Comparison of ENCODE assay signal across 27 cellular contexts in the genomic region with DNA sequence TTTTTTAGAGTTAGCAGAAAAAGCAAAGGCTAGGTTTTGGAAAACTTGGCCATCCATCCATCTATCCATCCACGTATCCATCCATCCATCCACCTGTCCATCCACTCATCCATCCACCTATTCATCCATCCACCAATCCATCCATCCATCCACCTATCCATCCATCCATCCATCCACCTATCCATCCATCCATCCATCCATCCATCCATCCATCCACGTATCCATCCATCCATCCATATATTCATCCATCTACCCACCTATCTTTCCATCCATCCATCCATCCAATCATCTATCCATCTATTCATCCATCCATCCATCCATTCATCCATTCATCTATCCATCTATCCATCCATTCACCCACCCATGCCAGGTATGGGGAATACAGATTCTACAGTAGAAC.
"Had no signal": no experiment of that assay in that cellular context is flagged by ENCODE, and none has a peak within 500 bp of the region (broad histone marks: within the 10 kb centered on the region; RNA-seq: fewer than 3 reads in every experiment).

No MANE protein-coding gene starts in this region.

- DNase-seq: naive thymus-derived CD4-positive, alpha-beta T cell; natural killer cell; occipital lobe; ovary; posterior cingulate gyrus; psoas muscle; right cardiac atrium; sigmoid colon; small intestine; stimulated activated CD4-positive, alpha-beta T cell treated with anti-CD3 and anti-CD28 coated beads, Interleukin-15, amount 100 ng/mL, for 24 hours; stimulated activated CD4-positive, alpha-beta T cell treated with anti-CD3 and anti-CD28 coated beads, Interleukin-2, amount 100 ng/mL, for 24 hours; stimulated activated CD4-positive, alpha-beta T cell treated with anti-CD3 and anti-CD28 coated beads, Interleukin-2, amount 100 ng/mL, for 48 hours; stimulated activated CD4-positive, alpha-beta T cell treated with anti-CD3 and anti-CD28 coated beads, Interleukin-4, amount 100 ng/mL, for 24 hours; stimulated activated naive B cell treated with anti-CD40 and anti-IgM and Interleukin-4, amounts not matched to agents 10 μg/mL and 1 μg/mL and 100 μg/mL, for 72 hours; stimulated activated naive CD4-positive, alpha-beta T cell treated with Interleukin-2 at 50 U/mL for 16 hours; stomach; thyroid gland; upper lobe of left lung; uterus had no signal

- ATAC-seq: naive thymus-derived CD4-positive, alpha-beta T cell; natural killer cell; psoas muscle; right cardiac atrium; right lobe of liver; stimulated activated effector memory CD8-positive, alpha-beta T cell treated with anti-CD3 and anti-CD28 coated beads, Interleukin-12 subunit alpha, Interleukin-12 subunit beta, amount 100 ng/mL, for 72 hours; stimulated activated naive B cell treated with anti-CD40 and anti-IgM and Interleukin-4, amounts not matched to agents 10 μg/mL and 1 μg/mL and 100 μg/mL, for 72 hours had no signal

- H3K4me3 Mint-ChIP-seq: naive thymus-derived CD4-positive, alpha-beta T cell; natural killer cell; nephron; neural progenitor cell; stimulated activated effector memory CD8-positive, alpha-beta T cell treated with anti-CD3 and anti-CD28 coated beads, Interleukin-12 subunit alpha, Interleukin-12 subunit beta, amount 100 ng/mL, for 72 hours; stimulated activated naive B cell treated with anti-CD40 and anti-IgM and Interleukin-4, amounts not matched to agents 10 μg/mL and 1 μg/mL and 100 μg/mL, for 72 hours had no signal

- FAIRE-seq: small intestine had no signal

- H3K9me3 ChIP-seq: ovary, psoas muscle, right lobe of liver, sigmoid colon, stomach, thoracic aorta, thyroid gland, tibial nerve, upper lobe of left lung, uterus had no signal

- H3K4me1 ChIP-seq: neural progenitor cell, parathyroid adenoma, thyroid gland, uterus had no signal

- H3K27ac Mint-ChIP-seq: nephron; neural progenitor cell; progenitor cell of endocrine pancreas; stimulated activated effector memory CD8-positive, alpha-beta T cell treated with anti-CD3 and anti-CD28 coated beads, Interleukin-12 subunit alpha, Interleukin-12 subunit beta, amount 100 ng/mL, for 72 hours; stimulated activated naive B cell treated with anti-CD40 and anti-IgM and Interleukin-4, amounts not matched to agents 10 μg/mL and 1 μg/mL and 100 μg/mL, for 72 hours had no signal

- H3K4me3 ChIP-seq: neural progenitor cell, ovary, psoas muscle, right lobe of liver, sigmoid colon, stomach, thoracic aorta, thyroid gland, tibial nerve, upper lobe of left lung, uterus had no signal

- H3K27ac ChIP-seq: neural progenitor cell, ovary, parathyroid adenoma, psoas muscle, right lobe of liver, sigmoid colon, stomach, thoracic aorta, thyroid gland, tibial nerve, upper lobe of left lung, uterus had no signal

- H3K4me1 Mint-ChIP-seq: nephron had no signal

- H3K36me3 Mint-ChIP-seq: naive thymus-derived CD4-positive, alpha-beta T cell; natural killer cell; neural progenitor cell; stimulated activated effector memory CD8-positive, alpha-beta T cell treated with anti-CD3 and anti-CD28 coated beads, Interleukin-12 subunit alpha, Interleukin-12 subunit beta, amount 100 ng/mL, for 72 hours; stimulated activated naive B cell treated with anti-CD40 and anti-IgM and Interleukin-4, amounts not matched to agents 10 μg/mL and 1 μg/mL and 100 μg/mL, for 72 hours had no signal

- H3K9me3 Mint-ChIP-seq: naive thymus-derived CD4-positive, alpha-beta T cell; natural killer cell; nephron; neural progenitor cell; stimulated activated effector memory CD8-positive, alpha-beta T cell treated with anti-CD3 and anti-CD28 coated beads, Interleukin-12 subunit alpha, Interleukin-12 subunit beta, amount 100 ng/mL, for 72 hours; stimulated activated naive B cell treated with anti-CD40 and anti-IgM and Interleukin-4, amounts not matched to agents 10 μg/mL and 1 μg/mL and 100 μg/mL, for 72 hours had no signal

- H3K36me3 ChIP-seq: neural progenitor cell, ovary, right lobe of liver, sigmoid colon, stomach, thoracic aorta, thyroid gland, tibial nerve, upper lobe of left lung, uterus had no signal
